10 cellular contexts compared by ENCODE assay signal in the genomic region with DNA sequence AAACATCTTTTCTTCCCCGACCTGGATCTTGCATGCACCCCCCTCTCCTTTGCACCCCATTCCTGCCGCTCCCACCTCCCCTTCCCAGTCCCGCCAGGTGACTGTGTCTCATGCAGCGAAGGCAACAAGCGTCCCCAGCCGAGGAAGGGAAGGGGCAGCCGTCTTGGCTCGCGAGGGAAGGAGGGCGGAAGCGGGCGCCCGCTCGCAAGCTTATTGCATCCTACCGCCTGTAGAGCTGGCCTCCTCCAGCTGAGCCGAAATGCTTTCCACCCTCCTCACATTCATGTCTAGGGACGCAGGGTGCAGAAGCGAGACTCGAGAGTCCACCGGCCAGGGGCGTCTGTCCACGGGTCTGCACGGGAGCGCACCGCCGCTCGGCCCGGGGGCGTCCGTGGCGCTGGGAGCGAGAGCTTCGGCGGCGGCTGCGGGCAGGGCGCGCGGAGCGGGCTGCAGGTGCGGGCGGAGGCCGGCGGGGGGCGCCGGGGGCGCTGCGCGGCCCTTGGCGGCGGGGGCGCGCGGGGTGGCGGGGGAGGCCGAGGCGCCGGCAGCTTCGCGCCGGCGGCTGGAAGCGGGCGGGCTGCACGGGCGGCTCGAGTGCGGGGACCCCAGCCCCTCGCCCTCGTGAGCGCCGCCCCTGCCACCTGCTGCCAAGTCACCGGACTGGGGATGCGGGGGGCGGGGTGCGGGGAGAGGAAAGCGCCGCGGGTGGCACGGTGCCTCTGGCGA. TPM values are rescaled to one million over a fixed set of nuclear protein-coding genes. Genes with fewer than 3 reads are reported as not detected.
A peak's percentile ranks its signal among the peaks of the same experiment; 100 is the strongest.
DNase-seq lines count a peak whose midpoint lies in the region; ATAC-seq and TF ChIP-seq lines count a peak whose summit lies in the region.
"Had no signal": no experiment of that assay in that cellular context is flagged by ENCODE, and none has a peak within 500 bp of the region (broad histone marks: within the 10 kb centered on the region; RNA-seq: fewer than 3 reads in every experiment).

Gene KCNIP4 (minus strand): TSS at position 426 of the 726 bp plus-strand sequence.

- H3K9me3 ChIP-seq in hepatocyte (ENCODE audit: low read depth): no peaks in the 10 kb centered on the region

- H3K27me3 Mint-ChIP-seq in activated T-cell treated with anti-CD3 and anti-CD28 coated beads, Interleukin-2, amount 50 U/mL, for 4 hours (ENCODE audit: low read depth): peaks cover 23% of the 10 kb centered on the region
- H3K27me3 Mint-ChIP-seq in stimulated activated memory B cell treated with anti-CD40 and anti-IgM and Interleukin-4, amounts not matched to agents 10 μg/mL and 1 μg/mL and 100 μg/mL, for 72 hours: peaks cover 17% of the 10 kb centered on the region

- H3K27ac Mint-ChIP-seq in stimulated activated memory B cell treated with anti-CD40 and anti-IgM and Interleukin-4, amounts not matched to agents 10 μg/mL and 1 μg/mL and 100 μg/mL, for 72 hours: no peak within 1 kb of the TSS

- H3K27me3 ChIP-seq in hepatocyte: peaks cover 53% of the 10 kb centered on the region

- H3K36me3 ChIP-seq in hepatocyte (replicated peaks; ENCODE audit: insufficient read depth, low read depth): no peaks in the 10 kb centered on the region

- H3K36me3 Mint-ChIP-seq in activated T-cell treated with anti-CD3 and anti-CD28 coated beads, Interleukin-2, amount 50 U/mL, for 4 hours (ENCODE audit: insufficient read depth): no peaks in the 10 kb centered on the region
- no peaks in the 10 kb centered on the region for H3K36me3 Mint-ChIP-seq in stimulated activated memory B cell treated with anti-CD40 and anti-IgM and Interleukin-4, amounts not matched to agents 10 μg/mL and 1 μg/mL and 100 μg/mL, for 72 hours

- TF ChIP-seq CTCF in hepatocyte (IDR thresholded peaks at IDR 0.05; ENCODE audit: poor library complexity): no peak

- no peaks in the 10 kb centered on the region for H3K9me2 ChIP-seq in hepatocyte (replicated peaks; ENCODE audit: insufficient read depth)

- WGBS in hepatocyte (ENCODE audit: low lambda C conversion rate, missing lambda C conversion rate): 1% methylated on average over 48 of the region's 81 CpGs

- H3K4me1 Mint-ChIP-seq in activated T-cell treated with anti-CD3 and anti-CD28 coated beads, Interleukin-2, amount 50 U/mL, for 4 hours (ENCODE audit: low read depth): no peaks in the 10 kb centered on the region
- no peaks in the 10 kb centered on the region for H3K4me1 Mint-ChIP-seq in stimulated activated memory B cell treated with anti-CD40 and anti-IgM and Interleukin-4, amounts not matched to agents 10 μg/mL and 1 μg/mL and 100 μg/mL, for 72 hours

- DNase-seq in NCI-H82 (lab: John Stamatoyannopoulos, UW): peak; percentile 52
- no peak for DNase-seq in NCI-H82 treated with DMSO at 0.1 percent for 48 hours (lab: John Stamatoyannopoulos, UW; ENCODE audit: unreplicated experiment)
- no peak for DNase-seq in activated T-cell treated with anti-CD3 and anti-CD28 coated beads, Interleukin-2, amount 50 U/mL, for 4 hours
- DNase-seq in hepatocyte (ENCODE audit: low spot score): peak; percentile 63
- DNase-seq in NCI-H2107 (lab: John Stamatoyannopoulos, UW): no peak
- no peak for DNase-seq in NCI-H187 treated with DMSO at 0.1 percent for 48 hours (lab: John Stamatoyannopoulos, UW)
- no peak for DNase-seq in NK-92 (lab: John Stamatoyannopoulos, UW; ENCODE audit: unreplicated experiment)

- peak within 1 kb of the TSS; percentile 24 for H3K4me3 ChIP-seq in hepatocyte
- H3K4me3 ChIP-seq: SK-N-MC had no signal

- H4K20me1 ChIP-seq in hepatocyte (ENCODE audit: insufficient read depth, poor library complexity, severe bottlenecking): no peaks in the 10 kb centered on the region

- H3K4me1 ChIP-seq in hepatocyte (ENCODE audit: insufficient read depth): no peaks in the 10 kb centered on the region

- peak within 1 kb of the TSS; percentile 33 for H2AFZ ChIP-seq in hepatocyte

- peaks cover 11% of the 10 kb centered on the region for H3K9me3 Mint-ChIP-seq in activated T-cell treated with anti-CD3 and anti-CD28 coated beads, Interleukin-2, amount 50 U/mL, for 4 hours
- peaks cover 6% of the 10 kb centered on the region for H3K9me3 Mint-ChIP-seq in stimulated activated memory B cell treated with anti-CD40 and anti-IgM and Interleukin-4, amounts not matched to agents 10 μg/mL and 1 μg/mL and 100 μg/mL, for 72 hours

- H3K79me2 ChIP-seq in hepatocyte: no peaks in the 10 kb centered on the region

- no peak within 1 kb of the TSS for H3K4me3 Mint-ChIP-seq in activated T-cell treated with anti-CD3 and anti-CD28 coated beads, Interleukin-2, amount 50 U/mL, for 4 hours
- no peak within 1 kb of the TSS for H3K4me3 Mint-ChIP-seq in stimulated activated memory B cell treated with anti-CD40 and anti-IgM and Interleukin-4, amounts not matched to agents 10 μg/mL and 1 μg/mL and 100 μg/mL, for 72 hours

- no peak within 1 kb of the TSS for H3K27ac ChIP-seq in hepatocyte
- H3K27ac ChIP-seq: SK-N-MC had no signal

- peak within 1 kb of the TSS; percentile 96 for H3K4me2 ChIP-seq in hepatocyte

- peak; percentile 50 to 74 for ATAC-seq in activated T-cell treated with anti-CD3 and anti-CD28 coated beads, Interleukin-2, amount 50 U/mL, for 4 hours
- peak; percentile 27 for ATAC-seq in stimulated activated memory B cell treated with anti-CD40 and anti-IgM and Interleukin-4, amounts not matched to agents 10 μg/mL and 1 μg/mL and 100 μg/mL, for 72 hours

RNA-seq across cellular contexts. Expression of gene KCNIP4, which starts in this region (rescaled TPM):
- total RNA-seq in activated T-cell treated with anti-CD3 and anti-CD28 coated beads, Interleukin-2, amount 50 U/mL, for 4 hours: not detected
- total RNA-seq in hepatocyte: 0.28 and 1.00 TPM in 2 replicates
- polyA plus RNA-seq in hepatocyte: 0.46 and 0.69 TPM in 2 replicates
- total RNA-seq: pulmonary artery endothelial cell had no signal

Comparison
In these comparisons a context has a peak if more than half of its experiments do, and no peak if none do; other contexts are left out.
1. Peak in ATAC-seq in activated T-cell treated with anti-CD3 and anti-CD28 coated beads, Interleukin-2, amount 50 U/mL, for 4 hours; RNA of the gene not detected or under 1 TPM.
2. Peak in DNase-seq, H3K4me3 ChIP-seq and H3K4me2 ChIP-seq in hepatocyte; RNA of the gene not detected or under 1 TPM.